26 cellular contexts compared by ENCODE assay signal in genomic region chr12:121378736-121379135, GRCh38. TPM values are rescaled to one million over a fixed set of nuclear protein-coding genes. Genes with fewer than 3 reads are reported as not detected.
A peak's percentile ranks its signal among the peaks of the same experiment; 100 is the strongest.
DNase-seq lines count a peak whose midpoint lies in the region; ATAC-seq, FAIRE-seq and TF ChIP-seq lines count a peak whose summit lies in the region.
"Had no signal": no experiment of that assay in that cellular context is flagged by ENCODE, and none has a peak within 500 bp of the region (broad histone marks: within the 10 kb centered on the region; RNA-seq: fewer than 3 reads in every experiment).

No MANE protein-coding gene starts in this region.

- H3K36me3 ChIP-seq in HepG2 (replicated peaks in 1 of 2; ENCODE audit: control insufficient read depth in 1 of 2, insufficient read depth in 2 of 2, low read length in 2 of 2) (no peaks in the 10 kb centered on the region), right lobe of liver (no peaks in the 10 kb centered on the region), endocrine pancreas (ENCODE audit: control insufficient read depth, insufficient read depth, low read length) (no peaks in the 10 kb centered on the region), upper lobe of left lung (no peaks in the 10 kb centered on the region)
- H3K36me3 ChIP-seq: BE2C; BLaER1 treated with 17β-estradiol and CSF1 and Interleukin-3, amounts not matched to agents 10 nM and 100 nM; HAP-1 had no signal

- no peak for TF ChIP-seq CTCF in HepG2 (CRISPR knock-in tag; IDR thresholded peaks at IDR 0.05)
- TF ChIP-seq CTCF in right lobe of liver (IDR thresholded peaks at IDR 0.05), result no peak
- no peak for TF ChIP-seq CTCF in progenitor cell of endocrine pancreas (IDR thresholded peaks at IDR 0.05; ENCODE audit: unreplicated experiment)
- TF ChIP-seq CTCF in upper lobe of left lung (IDR thresholded peaks at IDR 0.05), result no peak

- POLR2A ChIA-PET in HepG2 (lab: Yijun Ruan, JAX), result interaction anchor here (0.7 to 3.0 kb wide), 2 partner anchors 22 to 31 kb away, joined by 4 to 18 read pairs; partner anchors contain the start of gene RNF34

- peaks cover 10% of the 10 kb centered on the region for H3K4me1 Mint-ChIP-seq in progenitor cell of endocrine pancreas (ENCODE audit: low read depth)
- H3K4me1 Mint-ChIP-seq: CD14-positive monocyte; CD8-positive, alpha-beta memory T cell had no signal

- H3K79me2 ChIP-seq in HepG2 (ENCODE audit: insufficient read depth, low read length), result no peaks in the 10 kb centered on the region

- H3K4me1 ChIP-seq in HepG2 (ENCODE audit: insufficient read depth, low read length), result peaks cover 31% of the 10 kb centered on the region
- peaks cover 0 to 7% (median 0%) of the 10 kb centered on the region in 4 donors for H3K4me1 ChIP-seq in right lobe of liver
- peaks cover 10% of the 10 kb centered on the region for H3K4me1 ChIP-seq in endocrine pancreas (ENCODE audit: control insufficient read depth, insufficient read depth, low read length)
- no peaks in the 10 kb centered on the region for H3K4me1 ChIP-seq in upper lobe of left lung
- H3K4me1 ChIP-seq: BE2C; BLaER1 treated with 17β-estradiol and CSF1 and Interleukin-3, amounts not matched to agents 10 nM and 100 nM; HAP-1 had no signal

- DNase-seq in HepG2 (ENCODE audit: low spot score) (no peak), right lobe of liver (no peak), progenitor cell of endocrine pancreas (ENCODE audit: low spot score, unreplicated experiment) (no peak), SKM-1 treated with dmso at 0.1 percent for 144 hours (lab: John Stamatoyannopoulos, UW; ENCODE audit: unreplicated experiment) (no peak), upper lobe of left lung (no peak)
- DNase-seq: 8988T; ACHN; AML-193; BE2C; CD4-positive, alpha-beta T cell; CD8-positive, alpha-beta memory T cell; DMS 273 treated with DMSO at 0.1 percent for 48 hours; DMS79; EL; GDM1; GOT3 had no signal

- H3K27me3 ChIP-seq in HepG2 (ENCODE audit: control insufficient read depth in 1 of 2, insufficient read depth in 2 of 2, low read length in 2 of 2) (no peaks in the 10 kb centered on the region), right lobe of liver (no peaks in the 10 kb centered on the region), endocrine pancreas (ENCODE audit: control insufficient read depth, insufficient read depth, low read length) (no peaks in the 10 kb centered on the region), upper lobe of left lung (no peaks in the 10 kb centered on the region)
- H3K27me3 ChIP-seq: BE2C; BLaER1 treated with 17β-estradiol and CSF1 and Interleukin-3, amounts not matched to agents 10 nM and 100 nM had no signal

- no peaks in the 10 kb centered on the region for H4K20me1 ChIP-seq in HepG2 (ENCODE audit: insufficient read depth, low read length)
- H4K20me1 ChIP-seq: BLaER1 treated with 17β-estradiol and CSF1 and Interleukin-3, amounts not matched to agents 10 nM and 100 nM had no signal

- in situ Hi-C loops in HepG2 (cut with HindIII; ENCODE audit: extremely low pct_ligation_motif_present, low pct_unique_long_range_greater_than_20kb), result no loop called here

- H3K9ac ChIP-seq in HepG2 (ENCODE audit: insufficient read depth, low read depth, low read length) (no peak overlapping the region), endocrine pancreas (ENCODE audit: control insufficient read depth, insufficient read depth, low read length) (no peak overlapping the region)
- H3K9ac ChIP-seq: BLaER1 treated with 17β-estradiol and CSF1 and Interleukin-3, amounts not matched to agents 10 nM and 100 nM had no signal

- no peak overlapping the region for H3K4me3 Mint-ChIP-seq in progenitor cell of endocrine pancreas (ENCODE audit: low read depth)
- H3K4me3 Mint-ChIP-seq: CD14-positive monocyte; CD4-positive, alpha-beta T cell had no signal

- peaks cover 3% of the 10 kb centered on the region for H3K36me3 Mint-ChIP-seq in progenitor cell of endocrine pancreas (ENCODE audit: insufficient read depth)
- H3K36me3 Mint-ChIP-seq: CD14-positive monocyte had no signal

- H3K27me3 Mint-ChIP-seq in progenitor cell of endocrine pancreas, result no peaks in the 10 kb centered on the region

- intact Hi-C loops in HepG2 (cut with micrococcal nuclease; ENCODE audit: unreplicated experiment) (no loop called here), right lobe of liver (cut with DNase I) (no loop called here)

- CTCF ChIA-PET in HepG2 (lab: Yijun Ruan, JAX; ENCODE audit: low intra/inter-chr PET ratio, low total read pairs), result no interaction called here

- 26% methylated on average over 5 of the region's 5 CpGs for WGBS in HepG2 (ENCODE audit: low lambda C conversion rate)
- WGBS in right lobe of liver (ENCODE audit: insufficient coverage, low coverage, low lambda C conversion rate, missing lambda C conversion rate), result 74% methylated on average over 5 of the region's 5 CpGs
- 83% methylated on average over 5 of the region's 5 CpGs for WGBS in upper lobe of left lung, 2 donors

- no peak for FAIRE-seq in HepG2 (lab: Jason Lieb, UNC)
- FAIRE-seq: A549, D721Med, GM12878, GM19239, H54 had no signal

- H3K4me3 ChIP-seq in HepG2 (replicated peaks in 1 of 3; ENCODE audit: insufficient read depth in 1 of 3, low read depth in 2 of 3, low read length in 3 of 3), result no peak overlapping the region
- H3K4me3 ChIP-seq in right lobe of liver, result no peak overlapping the region
- peak overlapping the region; percentile 18 for H3K4me3 ChIP-seq in endocrine pancreas (ENCODE audit: control insufficient read depth, insufficient read depth, low read length)
- no peak overlapping the region for H3K4me3 ChIP-seq in upper lobe of left lung
- H3K4me3 ChIP-seq: A549; BLaER1 treated with 17β-estradiol and CSF1 and Interleukin-3, amounts not matched to agents 10 nM and 100 nM; GM12878; HAP-1 had no signal

- TF ChIP-seq POLR2A in HepG2 (IDR thresholded peaks at IDR 0.05; ENCODE audit: insufficient read depth in 1 of 2, low read depth in 2 of 2, low read length in 2 of 2) (no peak), right lobe of liver (IDR thresholded peaks at IDR 0.05) (no peak), upper lobe of left lung (IDR thresholded peaks at IDR 0.05) (no peak)

- no TSS peak for BruUV-seq in HepG2 (replicated peaks; lab: Mats Ljungman, UMichigan)

- H3K9me3 ChIP-seq in HepG2 (ENCODE audit: low read length) (no peaks in the 10 kb centered on the region), right lobe of liver (no peaks in the 10 kb centered on the region), endocrine pancreas (ENCODE audit: control insufficient read depth, low read length) (no peaks in the 10 kb centered on the region), upper lobe of left lung (no peaks in the 10 kb centered on the region)
- H3K9me3 ChIP-seq: A549, BE2C, HAP-1 had no signal

- peak overlapping the region; percentile 47 for H3K27ac Mint-ChIP-seq in progenitor cell of endocrine pancreas
- H3K27ac Mint-ChIP-seq: CD14-positive monocyte; CD4-positive, alpha-beta T cell; CD8-positive, alpha-beta memory T cell had no signal

- no peak overlapping the region for H2AFZ ChIP-seq in HepG2 (ENCODE audit: low read length)

- H3K4me2 ChIP-seq in HepG2 (ENCODE audit: low read depth, low read length), result no peak overlapping the region
- H3K4me2 ChIP-seq: A549; BLaER1 treated with 17β-estradiol and CSF1 and Interleukin-3, amounts not matched to agents 10 nM and 100 nM had no signal

- H3K27ac ChIP-seq in HepG2 (ENCODE audit: extremely low read length, insufficient read depth, low read length) (no peak overlapping the region), right lobe of liver (no peak overlapping the region), upper lobe of left lung (no peak overlapping the region)
- H3K27ac ChIP-seq: A549; BLaER1 treated with 17β-estradiol and CSF1 and Interleukin-3, amounts not matched to agents 10 nM and 100 nM had no signal

- H3K9me3 Mint-ChIP-seq in progenitor cell of endocrine pancreas (ENCODE audit: low read depth), result peaks cover 7% of the 10 kb centered on the region
- H3K9me3 Mint-ChIP-seq: CD4-positive, alpha-beta T cell; CD8-positive, alpha-beta memory T cell had no signal

- TF ChIP-seq RAD21 in HepG2 (CRISPR knock-in tag; IDR thresholded peaks at IDR 0.05), result no peak

- TF ChIP-seq EP300 in HepG2 (IDR thresholded peaks at IDR 0.05; ENCODE audit: low read depth in 2 of 2, low read length in 2 of 2), result no peak
- TF ChIP-seq EP300 in HepG2 (CRISPR knock-in tag; IDR thresholded peaks at IDR 0.05; ENCODE audit: borderline replicate concordance), result no peak
- no peak for TF ChIP-seq EP300 in upper lobe of left lung (IDR thresholded peaks at IDR 0.05)

- ATAC-seq in HepG2 (no peak), right lobe of liver (no peak), GM21528 (IDR thresholded peaks at IDR 0.05; ENCODE audit: low FRiP score, unreplicated experiment) (no peak), upper lobe of left lung (ENCODE audit: low FRiP score in 2 of 2) (no peak)
- ATAC-seq: A549, GM12878 had no signal

RNA-seq across cellular contexts. Expression of gene RNF34, which starts 21.2 kb away (rescaled TPM):
- total RNA-seq in HepG2 (2016; rRNA removed; fragmentation: Illumina TruSeq; extraction: Trizol), result 53.2 and 68.2 TPM in 2 replicates
- total RNA-seq in HepG2 (2016; cell fraction: cytosol; rRNA removed; fragmentation: Illumina TruSeq; extraction: Trizol; ENCODE audit: low read depth), result 21.6 and 23.1 TPM in 2 replicates
- 52.8 and 66.3 TPM in 2 replicates for total RNA-seq in HepG2 (2016; cell fraction: insoluble cytoplasmic fraction; rRNA removed; fragmentation: Illumina TruSeq; extraction: Trizol)
- 36.1 and 37.2 TPM in 2 replicates for total RNA-seq in HepG2 (2016; cell fraction: membrane; rRNA removed; fragmentation: Illumina TruSeq; extraction: Trizol)
- total RNA-seq in HepG2 (2016; cell fraction: nucleus; rRNA removed; fragmentation: Illumina TruSeq; extraction: Trizol), result 39.6 and 47.6 TPM in 2 replicates
- 36.8 and 37.4 TPM in 2 replicates for polyA plus RNA-seq in HepG2 (2011; rRNA removed)
- 17.4 and 20.4 TPM in 2 replicates for polyA plus RNA-seq in HepG2 (2011; cell fraction: cytosol; rRNA removed)
- 25.9 and 37.9 TPM in 2 replicates for polyA plus RNA-seq in HepG2 (2011; cell fraction: nucleus; rRNA removed)
- 27.0 and 30.9 TPM in 2 replicates for polyA plus RNA-seq in HepG2 (2012)
- polyA plus RNA-seq in HepG2 (2016; cell fraction: cytosol; fragmentation: Illumina TruSeq; extraction: Trizol; ENCODE audit: low read depth), result 7.6 and 9.2 TPM in 2 replicates
- polyA plus RNA-seq in HepG2 (2016; cell fraction: insoluble cytoplasmic fraction; fragmentation: Illumina TruSeq; extraction: Trizol; ENCODE audit: low read depth), result 56.9 and 60.9 TPM in 2 replicates
- 19.5 and 19.6 TPM in 2 replicates for polyA plus RNA-seq in HepG2 (2016; cell fraction: membrane; fragmentation: Illumina TruSeq; extraction: Trizol; ENCODE audit: low read depth)
- polyA plus RNA-seq in HepG2 (2016; cell fraction: nucleus; fragmentation: Illumina TruSeq; extraction: Trizol; ENCODE audit: insufficient read depth, low read depth), result 49.3 and 52.3 TPM in 2 replicates
- 165 and 250 TPM in 2 replicates for polyA minus RNA-seq in HepG2 (2011; rRNA and poly(A)+ RNA removed; ENCODE audit: low replicate concordance)
- polyA minus RNA-seq in HepG2 (2011; cell fraction: cytosol; rRNA and poly(A)+ RNA removed), result 13.7 and 21.9 TPM in 2 replicates
- 40.6 and 41.5 TPM in 2 replicates for polyA minus RNA-seq in HepG2 (2011; cell fraction: nucleus; rRNA and poly(A)+ RNA removed)
- 10 to 100 TPM; 11.7 to 22.3 (median 14.6) TPM for total RNA-seq in right lobe of liver
- 65.5 and 65.7 TPM in 2 replicates for total RNA-seq in progenitor cell of endocrine pancreas
- 10 to 100 TPM; 22.1 to 48.2 (median 32.4) TPM for total RNA-seq in upper lobe of left lung

RNA-seq across cellular contexts. Expression of gene ANAPC5, which starts 26.5 kb away (rescaled TPM):
- total RNA-seq in HepG2 (2016; rRNA removed; fragmentation: Illumina TruSeq; extraction: Trizol) (161 and 174 TPM in 2 replicates), right lobe of liver (10 to 100 TPM; 40.7 to 68.8 (median 49.8) TPM), progenitor cell of endocrine pancreas (93.2 and 94.3 TPM in 2 replicates), upper lobe of left lung (100 to 1,000 TPM in 2 of 6 donors, 10 to 100 TPM in 4; 68.1 to 172 (median 87.3) TPM)
- 101 and 107 TPM in 2 replicates for total RNA-seq in HepG2 (2016; cell fraction: cytosol; rRNA removed; fragmentation: Illumina TruSeq; extraction: Trizol; ENCODE audit: low read depth)
- 166 and 170 TPM in 2 replicates for total RNA-seq in HepG2 (2016; cell fraction: insoluble cytoplasmic fraction; rRNA removed; fragmentation: Illumina TruSeq; extraction: Trizol)
- total RNA-seq in HepG2 (2016; cell fraction: membrane; rRNA removed; fragmentation: Illumina TruSeq; extraction: Trizol), result 211 and 214 TPM in 2 replicates
- 114 and 131 TPM in 2 replicates for total RNA-seq in HepG2 (2016; cell fraction: nucleus; rRNA removed; fragmentation: Illumina TruSeq; extraction: Trizol)
- 134 and 146 TPM in 2 replicates for polyA plus RNA-seq in HepG2 (2011; rRNA removed)
- polyA plus RNA-seq in HepG2 (2011; cell fraction: cytosol; rRNA removed), result 93.9 and 111 TPM in 2 replicates
- 245 and 310 TPM in 2 replicates for polyA plus RNA-seq in HepG2 (2011; cell fraction: nucleus; rRNA removed)
- 58.4 and 72.2 TPM in 2 replicates for polyA plus RNA-seq in HepG2 (2012)
- 91.9 and 105 TPM in 2 replicates for polyA plus RNA-seq in HepG2 (2016; cell fraction: cytosol; fragmentation: Illumina TruSeq; extraction: Trizol; ENCODE audit: low read depth)
- 134 and 136 TPM in 2 replicates for polyA plus RNA-seq in HepG2 (2016; cell fraction: insoluble cytoplasmic fraction; fragmentation: Illumina TruSeq; extraction: Trizol; ENCODE audit: low read depth)
- polyA plus RNA-seq in HepG2 (2016; cell fraction: membrane; fragmentation: Illumina TruSeq; extraction: Trizol; ENCODE audit: low read depth), result 143 and 147 TPM in 2 replicates
- polyA plus RNA-seq in HepG2 (2016; cell fraction: nucleus; fragmentation: Illumina TruSeq; extraction: Trizol; ENCODE audit: insufficient read depth, low read depth), result 178 and 187 TPM in 2 replicates
- polyA minus RNA-seq in HepG2 (2011; rRNA and poly(A)+ RNA removed; ENCODE audit: low replicate concordance), result 159 and 362 TPM in 2 replicates
- polyA minus RNA-seq in HepG2 (2011; cell fraction: cytosol; rRNA and poly(A)+ RNA removed), result 55.9 and 59.9 TPM in 2 replicates
- 144 and 152 TPM in 2 replicates for polyA minus RNA-seq in HepG2 (2011; cell fraction: nucleus; rRNA and poly(A)+ RNA removed)
